In the genomic region with DNA sequence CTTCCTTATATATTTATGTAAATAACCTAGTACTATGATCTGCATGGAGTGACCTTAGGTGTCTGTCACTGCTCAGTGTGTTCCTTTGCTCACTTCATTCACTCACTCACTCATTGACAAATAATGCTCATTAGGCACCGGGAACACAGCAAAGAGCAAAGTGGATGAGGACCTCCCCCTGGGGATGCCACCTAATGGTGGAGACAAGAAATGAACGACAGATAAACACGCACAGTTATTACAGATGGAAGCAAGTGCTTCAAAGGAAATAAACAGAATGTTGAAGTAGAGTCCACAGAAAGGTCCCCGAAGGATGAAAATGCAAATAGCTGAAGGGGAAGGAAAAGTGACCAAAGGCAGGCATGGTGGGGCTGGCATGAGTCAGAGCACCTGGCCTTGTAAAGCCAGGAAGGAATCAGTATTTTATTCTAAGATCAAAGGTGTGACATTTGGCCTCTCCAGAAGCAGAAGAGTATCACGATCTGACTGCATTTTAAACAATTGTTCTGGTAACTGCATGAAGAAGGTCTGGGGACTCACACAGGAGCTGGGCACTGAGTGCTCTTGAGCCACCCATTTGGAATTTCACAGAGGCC, we compare ENCODE assay signal across 11 cellular contexts. TPM values are rescaled to one million over a fixed set of nuclear protein-coding genes. Genes with fewer than 3 reads are reported as not detected.
DNase-seq lines count a peak whose midpoint lies in the region; ATAC-seq, FAIRE-seq and TF ChIP-seq lines count a peak whose summit lies in the region.
"Had no signal": no experiment of that assay in that cellular context is flagged by ENCODE, and none has a peak within 500 bp of the region (broad histone marks: within the 10 kb centered on the region; RNA-seq: fewer than 3 reads in every experiment).

No MANE protein-coding gene starts in this region.

- TF ChIP-seq EP300 in HepG2 (IDR thresholded peaks at IDR 0.05; ENCODE audit: low read depth in 2 of 2, low read length in 2 of 2): no peak
- TF ChIP-seq EP300 in HepG2 (CRISPR knock-in tag; IDR thresholded peaks at IDR 0.05; ENCODE audit: borderline replicate concordance): no peak

- H3K9ac ChIP-seq in HepG2 (ENCODE audit: insufficient read depth, low read depth, low read length): no peak overlapping the region
- no peak overlapping the region for H3K9ac ChIP-seq in endodermal cell (ENCODE audit: extremely low read depth, low read length, poor library complexity, severe bottlenecking)

- FAIRE-seq in HepG2 (lab: Jason Lieb, UNC): peak; percentile 30

- POLR2A ChIA-PET in HepG2 (lab: Yijun Ruan, JAX): no interaction called here

- H3K4me3 ChIP-seq in HepG2 (replicated peaks in 1 of 3; ENCODE audit: insufficient read depth in 1 of 3, low read depth in 2 of 3, low read length in 3 of 3): no peak overlapping the region
- no peak overlapping the region for H3K4me3 ChIP-seq in right lobe of liver
- H3K4me3 ChIP-seq in endodermal cell (ENCODE audit: low read length): no peak overlapping the region

- no peaks in the 10 kb centered on the region for H4K20me1 ChIP-seq in HepG2 (ENCODE audit: insufficient read depth, low read length)

- TF ChIP-seq CTCF in HepG2 (CRISPR knock-in tag; IDR thresholded peaks at IDR 0.05) (peak; percentile 48), right lobe of liver (IDR thresholded peaks at IDR 0.05) (peak in 1 of 4 donors; percentile 15), endodermal cell (conservative IDR thresholded peaks at IDR 0.05) (peak; percentile 63)

- intact Hi-C loops in HepG2 (cut with micrococcal nuclease; ENCODE audit: unreplicated experiment): no loop called here
- intact Hi-C loops in right lobe of liver (cut with DNase I): no loop called here

- no peak overlapping the region for H3K4me3 Mint-ChIP-seq in endodermal cell
- H3K4me3 Mint-ChIP-seq: activated CD4-positive, alpha-beta T cell treated with anti-CD3 and anti-CD28 coated beads, Interleukin-2, amount 10 ng/mL, durations not matched to agents 7 days and 5 days; CD4-positive, alpha-beta memory T cell had no signal

- H3K27ac ChIP-seq in HepG2 (ENCODE audit: extremely low read length, insufficient read depth, low read length): no peak overlapping the region
- no peak overlapping the region for H3K27ac ChIP-seq in right lobe of liver
- no peak overlapping the region for H3K27ac ChIP-seq in endodermal cell (ENCODE audit: low read depth, low read length)
- H3K27ac ChIP-seq: RWPE1 had no signal

- H3K36me3 ChIP-seq in HepG2 (replicated peaks in 1 of 2; ENCODE audit: control insufficient read depth in 1 of 2, insufficient read depth in 2 of 2, low read length in 2 of 2) (peaks cover 0 to 2% of the 10 kb centered on the region in 2 experiments; a peak in 2 of 5 replicates), right lobe of liver (no peaks in the 10 kb centered on the region), endodermal cell (ENCODE audit: control insufficient read depth, insufficient read depth, low read length) (no peaks in the 10 kb centered on the region)

- H3K36me3 Mint-ChIP-seq in endodermal cell (ENCODE audit: low read depth): no peaks in the 10 kb centered on the region
- H3K36me3 Mint-ChIP-seq: CD4-positive, alpha-beta memory T cell had no signal

- H3K4me2 ChIP-seq in HepG2 (ENCODE audit: low read depth, low read length): no peak overlapping the region

- H3K4me1 ChIP-seq in HepG2 (ENCODE audit: insufficient read depth, low read length) (peaks cover 40% of the 10 kb centered on the region), right lobe of liver (no peaks in the 10 kb centered on the region), endodermal cell (ENCODE audit: control insufficient read depth, insufficient read depth, low read length) (peaks cover 4% of the 10 kb centered on the region)

- no peak overlapping the region for H3K27ac Mint-ChIP-seq in endodermal cell
- H3K27ac Mint-ChIP-seq: activated CD4-positive, alpha-beta T cell treated with anti-CD3 and anti-CD28 coated beads, Interleukin-2, amount 10 ng/mL, durations not matched to agents 7 days and 5 days; CD4-positive, alpha-beta memory T cell had no signal

- no peaks in the 10 kb centered on the region for H3K27me3 ChIP-seq in HepG2 (ENCODE audit: control insufficient read depth in 1 of 2, insufficient read depth in 2 of 2, low read length in 2 of 2)
- no peaks in the 10 kb centered on the region for H3K27me3 ChIP-seq in right lobe of liver
- peaks cover 25% of the 10 kb centered on the region for H3K27me3 ChIP-seq in endodermal cell (ENCODE audit: control insufficient read depth, insufficient read depth, low read length, poor library complexity, severe bottlenecking)

- no TSS peak for BruUV-seq in HepG2 (replicated peaks; lab: Mats Ljungman, UMichigan)

- no peak for TF ChIP-seq POLR2A in HepG2 (IDR thresholded peaks at IDR 0.05; ENCODE audit: insufficient read depth in 1 of 2, low read depth in 2 of 2, low read length in 2 of 2)
- TF ChIP-seq POLR2A in right lobe of liver (IDR thresholded peaks at IDR 0.05): no peak

- H3K9me3 Mint-ChIP-seq in endodermal cell: peaks cover 10% of the 10 kb centered on the region
- H3K9me3 Mint-ChIP-seq: activated CD4-positive, alpha-beta T cell treated with anti-CD3 and anti-CD28 coated beads, Interleukin-2, amount 10 ng/mL, durations not matched to agents 7 days and 5 days; CD4-positive, alpha-beta memory T cell had no signal

- no peak overlapping the region for H2AFZ ChIP-seq in HepG2 (ENCODE audit: low read length)

- peaks cover 7% of the 10 kb centered on the region for H3K4me1 Mint-ChIP-seq in endodermal cell

- ATAC-seq in HepG2 (no peak), right lobe of liver (no peak), GM18517 (IDR thresholded peaks at IDR 0.05; ENCODE audit: unreplicated experiment) (no peak), HG03196 (IDR thresholded peaks at IDR 0.05; ENCODE audit: unreplicated experiment) (no peak)

- 51% methylated on average over 5 of the region's 5 CpGs for WGBS in HepG2 (ENCODE audit: low lambda C conversion rate)
- 45% methylated on average over 4 of the region's 5 CpGs for WGBS in right lobe of liver (ENCODE audit: insufficient coverage, low coverage, low lambda C conversion rate, missing lambda C conversion rate)
- 78 to 79% methylated on average over 5 of the region's 5 CpGs for WGBS in endodermal cell (ENCODE audit: insufficient coverage in 1 of 2, insufficient read length in 1 of 2), 2 experiments

- H3K27me3 Mint-ChIP-seq in endodermal cell (ENCODE audit: insufficient read depth): peaks cover 16% of the 10 kb centered on the region

- no peaks in the 10 kb centered on the region for H3K9me3 ChIP-seq in HepG2 (ENCODE audit: low read length)
- H3K9me3 ChIP-seq in right lobe of liver: no peaks in the 10 kb centered on the region
- no peaks in the 10 kb centered on the region for H3K9me3 ChIP-seq in endodermal cell (ENCODE audit: control insufficient read depth, low read length)

- no peak for DNase-seq in HepG2 (ENCODE audit: low spot score)
- DNase-seq in right lobe of liver: no peak
- peak; percentile 30 for DNase-seq in NCI-H69 (lab: John Stamatoyannopoulos, UW)
- no peak for DNase-seq in endodermal cell
- DNase-seq in NCI-H774 (lab: John Stamatoyannopoulos, UW): no peak
- no peak for DNase-seq in activated gamma-delta T cell treated with Interleukin-2 at 50 U/mL for 16 hours
- DNase-seq: activated CD4-positive, alpha-beta T cell treated with anti-CD3 and anti-CD28 coated beads, Interleukin-2, amount 10 ng/mL, durations not matched to agents 7 days and 5 days; CD4-positive, alpha-beta memory T cell had no signal

- in situ Hi-C loops in HepG2 (cut with HindIII; ENCODE audit: extremely low pct_ligation_motif_present, low pct_unique_long_range_greater_than_20kb): no loop called here

- CTCF ChIA-PET in HepG2 (lab: Yijun Ruan, JAX; ENCODE audit: low intra/inter-chr PET ratio, low total read pairs): no interaction called here

- TF ChIP-seq RAD21 in HepG2 (CRISPR knock-in tag; IDR thresholded peaks at IDR 0.05): no peak

- H3K79me2 ChIP-seq in HepG2 (ENCODE audit: insufficient read depth, low read length): no peaks in the 10 kb centered on the region

TF ChIP-seq in HepG2, 621 proteins besides CTCF, POLR2A, EP300 and RAD21 (continues in another document):
- TF ChIP-seq STAG1 (CRISPR knock-in tag; IDR thresholded peaks at IDR 0.05): peak; percentile 46

RNA-seq across cellular contexts. Expression of a gene that starts 23.1 kb away (rescaled TPM):
- total RNA-seq in HepG2 (2016; rRNA removed; fragmentation: Illumina TruSeq; extraction: Trizol) (0.55 and 0.90 TPM in 2 replicates), right lobe of liver (1 to 10 TPM in 3 of 6 experiments, under 1 TPM in 3; 0.09 to 7.2 (median 1.1) TPM), endodermal cell (under 1 TPM in 1 of 2 donors, not detected in 1; 0.09 TPM)
- total RNA-seq in HepG2 (2016; cell fraction: cytosol; rRNA removed; fragmentation: Illumina TruSeq; extraction: Trizol; ENCODE audit: low read depth): 0.30 TPM in 1 of 2 replicates, not detected in the other
- total RNA-seq in HepG2 (2016; cell fraction: insoluble cytoplasmic fraction; rRNA removed; fragmentation: Illumina TruSeq; extraction: Trizol): 0.48 and 0.80 TPM in 2 replicates
- total RNA-seq in HepG2 (2016; cell fraction: membrane; rRNA removed; fragmentation: Illumina TruSeq; extraction: Trizol): 0.56 and 0.72 TPM in 2 replicates
- 0.47 and 1.2 TPM in 2 replicates for total RNA-seq in HepG2 (2016; cell fraction: nucleus; rRNA removed; fragmentation: Illumina TruSeq; extraction: Trizol)
- polyA plus RNA-seq in HepG2 (2011; rRNA removed): 3.7 and 4.1 TPM in 2 replicates
- polyA plus RNA-seq in HepG2 (2011; cell fraction: cytosol; rRNA removed): 3.6 and 5.0 TPM in 2 replicates
- 2.5 and 2.7 TPM in 2 replicates for polyA plus RNA-seq in HepG2 (2011; cell fraction: nucleus; rRNA removed)
- 0.70 and 0.85 TPM in 2 replicates for polyA plus RNA-seq in HepG2 (2012)
- polyA plus RNA-seq in HepG2 (2016; cell fraction: cytosol; fragmentation: Illumina TruSeq; extraction: Trizol; ENCODE audit: low read depth): 0.03 TPM in 1 of 2 replicates, not detected in the other
- polyA plus RNA-seq in HepG2 (2016; cell fraction: insoluble cytoplasmic fraction; fragmentation: Illumina TruSeq; extraction: Trizol; ENCODE audit: low read depth): 0.56 and 0.79 TPM in 2 replicates
- 0.13 and 0.14 TPM in 2 replicates for polyA plus RNA-seq in HepG2 (2016; cell fraction: membrane; fragmentation: Illumina TruSeq; extraction: Trizol; ENCODE audit: low read depth)
- polyA plus RNA-seq in HepG2 (2016; cell fraction: nucleus; fragmentation: Illumina TruSeq; extraction: Trizol; ENCODE audit: insufficient read depth, low read depth): 0.14 and 0.36 TPM in 2 replicates
- polyA minus RNA-seq in HepG2 (2011; rRNA and poly(A)+ RNA removed; ENCODE audit: low replicate concordance): 2.3 and 10.6 TPM in 2 replicates
- polyA minus RNA-seq in HepG2 (2011; cell fraction: cytosol; rRNA and poly(A)+ RNA removed): 3.8 and 5.4 TPM in 2 replicates
- 9.1 and 14.8 TPM in 2 replicates for polyA minus RNA-seq in HepG2 (2011; cell fraction: nucleus; rRNA and poly(A)+ RNA removed)
- 0.07 TPM for polyA plus RNA-seq in endodermal cell (2013, experiment 1 of 2)
- 0.12 TPM for polyA plus RNA-seq in endodermal cell (2013, experiment 2 of 2)
- total RNA-seq: activated CD4-positive, alpha-beta T cell treated with anti-CD3 and anti-CD28 coated beads, Interleukin-2, amount 10 ng/mL, durations not matched to agents 7 days and 5 days; CD4-positive, alpha-beta memory T cell had no signal
- polyA plus RNA-seq: CD4-positive, alpha-beta memory T cell had no signal
